In the genomic region with DNA sequence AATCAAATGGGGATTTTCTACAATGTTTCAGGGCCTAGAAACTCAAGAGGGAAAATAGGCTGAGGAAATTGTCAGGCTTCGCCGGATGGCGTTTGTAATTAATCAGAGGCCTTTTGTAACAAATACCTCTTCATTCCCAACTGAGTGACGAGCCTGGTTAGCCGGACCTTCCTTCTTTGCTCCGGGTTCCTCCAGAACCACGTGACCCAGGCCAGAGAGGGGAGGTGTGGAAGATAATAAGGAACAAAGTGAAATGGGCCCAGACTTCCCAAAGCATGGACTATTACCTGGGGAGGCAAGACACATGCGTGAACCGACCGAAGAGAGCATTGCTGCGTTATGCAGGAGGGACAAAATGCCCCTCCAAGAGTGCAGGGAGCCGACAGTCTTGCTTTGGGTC, we compare ENCODE assay signal across 3 cellular contexts.
A peak's percentile ranks its signal among the peaks of the same experiment; 100 is the strongest.
TF ChIP-seq lines count a peak whose summit lies in the region.

No MANE protein-coding gene starts in this region.

TF ChIP-seq in HCT116, 20 proteins besides CTCF, POLR2A, EP300 and RAD21:
- no peak for TF ChIP-seq YY1 (IDR thresholded peaks at IDR 0.05; ENCODE audit: extremely low read depth, insufficient replicate concordance, low read depth, low read length)
- no peak for TF ChIP-seq POLR2AphosphoS5 (IDR thresholded peaks at IDR 0.05; ENCODE audit: low read depth, low read length)
- no peak for TF ChIP-seq SIN3A (IDR thresholded peaks at IDR 0.05; ENCODE audit: low read depth)
- TF ChIP-seq ELF1 (IDR thresholded peaks at IDR 0.05; ENCODE audit: borderline replicate concordance, low read depth) = no peak
- TF ChIP-seq TCF7L2 (IDR thresholded peaks at IDR 0.05; ENCODE audit: borderline replicate concordance, extremely low read depth, insufficient read depth, insufficient read length) = no peak
- TF ChIP-seq EZH2phosphoT487 (IDR thresholded peaks at IDR 0.05; ENCODE audit: borderline replicate concordance) = no peak
- TF ChIP-seq, protein P1, sequence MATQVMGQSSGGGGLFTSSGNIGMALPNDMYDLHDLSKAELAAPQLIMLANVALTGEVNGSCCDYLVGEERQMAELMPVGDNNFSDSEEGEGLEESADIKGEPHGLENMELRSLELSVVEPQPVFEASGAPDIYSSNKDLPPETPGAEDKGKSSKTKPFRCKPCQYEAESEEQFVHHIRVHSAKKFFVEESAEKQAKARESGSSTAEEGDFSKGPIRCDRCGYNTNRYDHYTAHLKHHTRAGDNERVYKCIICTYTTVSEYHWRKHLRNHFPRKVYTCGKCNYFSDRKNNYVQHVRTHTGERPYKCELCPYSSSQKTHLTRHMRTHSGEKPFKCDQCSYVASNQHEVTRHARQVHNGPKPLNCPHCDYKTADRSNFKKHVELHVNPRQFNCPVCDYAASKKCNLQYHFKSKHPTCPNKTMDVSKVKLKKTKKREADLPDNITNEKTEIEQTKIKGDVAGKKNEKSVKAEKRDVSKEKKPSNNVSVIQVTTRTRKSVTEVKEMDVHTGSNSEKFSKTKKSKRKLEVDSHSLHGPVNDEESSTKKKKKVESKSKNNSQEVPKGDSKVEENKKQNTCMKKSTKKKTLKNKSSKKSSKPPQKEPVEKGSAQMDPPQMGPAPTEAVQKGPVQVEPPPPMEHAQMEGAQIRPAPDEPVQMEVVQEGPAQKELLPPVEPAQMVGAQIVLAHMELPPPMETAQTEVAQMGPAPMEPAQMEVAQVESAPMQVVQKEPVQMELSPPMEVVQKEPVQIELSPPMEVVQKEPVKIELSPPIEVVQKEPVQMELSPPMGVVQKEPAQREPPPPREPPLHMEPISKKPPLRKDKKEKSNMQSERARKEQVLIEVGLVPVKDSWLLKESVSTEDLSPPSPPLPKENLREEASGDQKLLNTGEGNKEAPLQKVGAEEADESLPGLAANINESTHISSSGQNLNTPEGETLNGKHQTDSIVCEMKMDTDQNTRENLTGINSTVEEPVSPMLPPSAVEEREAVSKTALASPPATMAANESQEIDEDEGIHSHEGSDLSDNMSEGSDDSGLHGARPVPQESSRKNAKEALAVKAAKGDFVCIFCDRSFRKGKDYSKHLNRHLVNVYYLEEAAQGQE (IDR thresholded peaks at IDR 0.05; ENCODE audit: low read depth) = no peak
- no peak for TF ChIP-seq FOSL1 (IDR thresholded peaks at IDR 0.05; ENCODE audit: low read depth)
- TF ChIP-seq ZNF274 (IDR thresholded peaks at IDR 0.05; ENCODE audit: low read depth, low read length) = no peak
- TF ChIP-seq SRF (IDR thresholded peaks at IDR 0.05; ENCODE audit: low read depth) = no peak
- TF ChIP-seq JUND (IDR thresholded peaks at IDR 0.05) = no peak
- TF ChIP-seq, protein P2, sequence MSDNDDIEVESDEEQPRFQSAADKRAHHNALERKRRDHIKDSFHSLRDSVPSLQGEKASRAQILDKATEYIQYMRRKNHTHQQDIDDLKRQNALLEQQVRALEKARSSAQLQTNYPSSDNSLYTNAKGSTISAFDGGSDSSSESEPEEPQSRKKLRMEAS (IDR thresholded peaks at IDR 0.05) = no peak
- no peak for TF ChIP-seq ZFX (IDR thresholded peaks at IDR 0.05)
- TF ChIP-seq EGR1 (IDR thresholded peaks at IDR 0.05; ENCODE audit: low read depth) = no peak
- no peak for TF ChIP-seq CEBPB (IDR thresholded peaks at IDR 0.05; ENCODE audit: low read depth)
- TF ChIP-seq EZH2 (IDR thresholded peaks at IDR 0.05) = no peak
TF ChIP-seq in HCT116: peak in this region for 0.

TF ChIP-seq in Ishikawa, 13 proteins besides CTCF, POLR2A, EP300 and RAD21:
- TF ChIP-seq TAF1 (IDR thresholded peaks at IDR 0.05; ENCODE audit: low read depth) = no peak
- TF ChIP-seq, protein P3, sequence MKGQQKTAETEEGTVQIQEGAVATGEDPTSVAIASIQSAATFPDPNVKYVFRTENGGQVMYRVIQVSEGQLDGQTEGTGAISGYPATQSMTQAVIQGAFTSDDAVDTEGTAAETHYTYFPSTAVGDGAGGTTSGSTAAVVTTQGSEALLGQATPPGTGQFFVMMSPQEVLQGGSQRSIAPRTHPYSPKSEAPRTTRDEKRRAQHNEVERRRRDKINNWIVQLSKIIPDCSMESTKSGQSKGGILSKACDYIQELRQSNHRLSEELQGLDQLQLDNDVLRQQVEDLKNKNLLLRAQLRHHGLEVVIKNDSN (IDR thresholded peaks at IDR 0.05) = peak; percentile 29; the same call in 1 of the 2 replicates
- no peak for TF ChIP-seq CREB1 (IDR thresholded peaks at IDR 0.05; ENCODE audit: low read depth)

TF ChIP-seq in K562, 482 proteins besides CTCF, POLR2A, EP300 and RAD21:
- TF ChIP-seq, protein P4, sequence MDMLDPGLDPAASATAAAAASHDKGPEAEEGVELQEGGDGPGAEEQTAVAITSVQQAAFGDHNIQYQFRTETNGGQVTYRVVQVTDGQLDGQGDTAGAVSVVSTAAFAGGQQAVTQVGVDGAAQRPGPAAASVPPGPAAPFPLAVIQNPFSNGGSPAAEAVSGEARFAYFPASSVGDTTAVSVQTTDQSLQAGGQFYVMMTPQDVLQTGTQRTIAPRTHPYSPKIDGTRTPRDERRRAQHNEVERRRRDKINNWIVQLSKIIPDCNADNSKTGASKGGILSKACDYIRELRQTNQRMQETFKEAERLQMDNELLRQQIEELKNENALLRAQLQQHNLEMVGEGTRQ (CRISPR knock-in tag; IDR thresholded peaks at IDR 0.05) = peak; percentile 50
- TF ChIP-seq, protein P5, sequence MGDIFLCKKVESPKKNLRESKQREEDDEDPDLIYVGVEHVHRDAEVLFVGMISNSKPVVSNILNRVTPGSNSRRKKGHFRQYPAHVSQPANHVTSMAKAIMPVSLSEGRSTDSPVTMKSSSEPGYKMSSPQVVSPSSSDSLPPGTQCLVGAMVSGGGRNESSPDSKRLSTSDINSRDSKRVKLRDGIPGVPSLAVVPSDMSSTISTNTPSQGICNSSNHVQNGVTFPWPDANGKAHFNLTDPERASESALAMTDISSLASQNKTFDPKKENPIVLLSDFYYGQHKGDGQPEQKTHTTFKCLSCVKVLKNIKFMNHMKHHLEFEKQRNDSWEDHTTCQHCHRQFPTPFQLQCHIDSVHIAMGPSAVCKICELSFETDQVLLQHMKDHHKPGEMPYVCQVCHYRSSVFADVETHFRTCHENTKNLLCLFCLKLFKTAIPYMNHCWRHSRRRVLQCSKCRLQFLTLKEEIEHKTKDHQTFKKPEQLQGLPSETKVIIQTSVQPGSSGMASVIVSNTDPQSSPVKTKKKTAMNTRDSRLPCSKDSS (IDR thresholded peaks at IDR 0.05; ENCODE audit: low read depth, partially characterized antibody) = no peak
- TF ChIP-seq ZSCAN29 (IDR thresholded peaks at IDR 0.05) (no peak), ZBTB1 (CRISPR knock-in tag; IDR thresholded peaks at IDR 0.05; ENCODE audit: borderline replicate concordance, low read depth) (no peak), RBFOX2 (IDR thresholded peaks at IDR 0.05; ENCODE audit: low read depth, low read length) (no peak), HDGF (IDR thresholded peaks at IDR 0.05) (no peak), RAD51 (IDR thresholded peaks at IDR 0.05; ENCODE audit: borderline replicate concordance, low read depth) (peak; percentile 70), CBFA2T2 (conservative IDR thresholded peaks at IDR 0.05) (0 out of 2 replicates have a peak, but pooled peaks have one; percentile 13), TOE1 (IDR thresholded peaks at IDR 0.05; ENCODE audit: borderline replicate concordance) (0 out of 2 replicates have a peak, but pooled peaks have one; percentile 21), TOE1 (CRISPR knock-in tag; IDR thresholded peaks at IDR 0.05; ENCODE audit: borderline replicate concordance, low read depth) (no peak), GABPB1 (CRISPR knock-in tag; IDR thresholded peaks at IDR 0.05) (no peak)
- TF ChIP-seq, protein P6, sequence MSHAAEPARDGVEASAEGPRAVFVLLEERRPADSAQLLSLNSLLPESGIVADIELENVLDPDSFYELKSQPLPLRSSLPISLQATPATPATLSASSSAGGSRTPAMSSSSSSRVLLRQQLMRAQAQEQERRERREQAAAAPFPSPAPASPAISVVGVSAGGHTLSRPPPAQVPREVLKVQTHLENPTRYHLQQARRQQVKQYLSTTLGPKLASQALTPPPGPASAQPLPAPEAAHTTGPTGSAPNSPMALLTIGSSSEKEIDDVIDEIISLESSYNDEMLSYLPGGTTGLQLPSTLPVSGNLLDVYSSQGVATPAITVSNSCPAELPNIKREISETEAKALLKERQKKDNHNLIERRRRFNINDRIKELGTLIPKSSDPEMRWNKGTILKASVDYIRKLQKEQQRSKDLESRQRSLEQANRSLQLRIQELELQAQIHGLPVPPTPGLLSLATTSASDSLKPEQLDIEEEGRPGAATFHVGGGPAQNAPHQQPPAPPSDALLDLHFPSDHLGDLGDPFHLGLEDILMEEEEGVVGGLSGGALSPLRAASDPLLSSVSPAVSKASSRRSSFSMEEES (CRISPR knock-in tag; IDR thresholded peaks at IDR 0.05) = peak; percentile 62
- TF ChIP-seq, protein P7, sequence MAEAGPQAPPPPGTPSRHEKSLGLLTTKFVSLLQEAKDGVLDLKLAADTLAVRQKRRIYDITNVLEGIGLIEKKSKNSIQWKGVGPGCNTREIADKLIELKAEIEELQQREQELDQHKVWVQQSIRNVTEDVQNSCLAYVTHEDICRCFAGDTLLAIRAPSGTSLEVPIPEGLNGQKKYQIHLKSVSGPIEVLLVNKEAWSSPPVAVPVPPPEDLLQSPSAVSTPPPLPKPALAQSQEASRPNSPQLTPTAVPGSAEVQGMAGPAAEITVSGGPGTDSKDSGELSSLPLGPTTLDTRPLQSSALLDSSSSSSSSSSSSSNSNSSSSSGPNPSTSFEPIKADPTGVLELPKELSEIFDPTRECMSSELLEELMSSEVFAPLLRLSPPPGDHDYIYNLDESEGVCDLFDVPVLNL (CRISPR knock-in tag; IDR thresholded peaks at IDR 0.05; ENCODE audit: low read depth) = no peak
TF ChIP-seq in K562: peak in this region for 5.
